ENCODE assay signal across 8 cellular contexts in the genomic region with DNA sequence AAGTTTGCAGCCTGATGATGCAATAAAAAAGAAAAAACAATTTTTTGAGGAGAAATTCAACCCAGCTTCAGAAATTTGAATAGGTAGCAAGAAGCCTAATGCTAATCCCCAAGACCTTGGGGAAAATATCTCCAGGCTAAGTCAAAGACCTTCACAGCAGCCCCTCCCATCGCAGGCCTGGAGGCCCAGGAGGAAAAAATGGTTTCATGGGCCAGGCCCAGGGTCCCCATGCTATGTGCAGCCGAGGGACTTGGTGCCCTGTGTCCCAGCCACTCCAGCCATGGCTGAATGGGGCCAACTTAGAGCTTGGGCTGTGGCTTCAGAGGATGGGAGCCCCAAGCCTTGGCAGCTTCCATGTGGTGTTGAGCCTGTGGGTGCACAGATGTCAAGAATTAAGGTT.
"Had no signal": no experiment of that assay in that cellular context is flagged by ENCODE, and none has a peak within 500 bp of the region (broad histone marks: within the 10 kb centered on the region; RNA-seq: fewer than 3 reads in every experiment).

No MANE protein-coding gene starts in this region.

- ATAC-seq: GM12878 had no signal

- DNase-seq: GDM1, GF-D8 had no signal

- H3K4me3 ChIP-seq: GM12878 had no signal

- FAIRE-seq: G401.6, GM12878, GM12891, GM12892, GM18507, GM19239 had no signal
